In the genomic region with DNA sequence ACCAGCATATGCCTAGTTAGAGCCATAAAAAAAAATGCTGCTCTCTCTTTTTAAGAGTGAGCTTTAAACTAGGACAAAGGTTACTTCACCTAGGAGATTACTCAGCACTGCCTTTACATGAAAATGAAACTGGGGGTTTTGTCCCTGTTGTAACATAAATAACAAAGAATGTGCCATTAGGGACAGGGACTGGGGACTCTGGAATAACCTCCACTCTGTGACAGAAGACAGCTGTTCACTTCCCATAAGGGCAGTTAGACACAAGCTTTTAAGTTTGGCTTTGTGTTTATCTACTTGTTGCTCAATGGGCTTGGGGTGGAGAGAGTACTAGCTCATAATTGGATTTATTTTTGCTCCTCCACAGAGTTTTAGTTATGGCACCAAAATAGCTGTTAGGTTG, we compare ENCODE assay signal across 1 cellular context.
TF ChIP-seq lines count a peak whose summit lies in the region.

No MANE protein-coding gene starts in this region.

TF ChIP-seq in GM12878, 131 proteins besides CTCF, POLR2A, EP300 and RAD21 (continued from another document):
- TF ChIP-seq, protein P1, sequence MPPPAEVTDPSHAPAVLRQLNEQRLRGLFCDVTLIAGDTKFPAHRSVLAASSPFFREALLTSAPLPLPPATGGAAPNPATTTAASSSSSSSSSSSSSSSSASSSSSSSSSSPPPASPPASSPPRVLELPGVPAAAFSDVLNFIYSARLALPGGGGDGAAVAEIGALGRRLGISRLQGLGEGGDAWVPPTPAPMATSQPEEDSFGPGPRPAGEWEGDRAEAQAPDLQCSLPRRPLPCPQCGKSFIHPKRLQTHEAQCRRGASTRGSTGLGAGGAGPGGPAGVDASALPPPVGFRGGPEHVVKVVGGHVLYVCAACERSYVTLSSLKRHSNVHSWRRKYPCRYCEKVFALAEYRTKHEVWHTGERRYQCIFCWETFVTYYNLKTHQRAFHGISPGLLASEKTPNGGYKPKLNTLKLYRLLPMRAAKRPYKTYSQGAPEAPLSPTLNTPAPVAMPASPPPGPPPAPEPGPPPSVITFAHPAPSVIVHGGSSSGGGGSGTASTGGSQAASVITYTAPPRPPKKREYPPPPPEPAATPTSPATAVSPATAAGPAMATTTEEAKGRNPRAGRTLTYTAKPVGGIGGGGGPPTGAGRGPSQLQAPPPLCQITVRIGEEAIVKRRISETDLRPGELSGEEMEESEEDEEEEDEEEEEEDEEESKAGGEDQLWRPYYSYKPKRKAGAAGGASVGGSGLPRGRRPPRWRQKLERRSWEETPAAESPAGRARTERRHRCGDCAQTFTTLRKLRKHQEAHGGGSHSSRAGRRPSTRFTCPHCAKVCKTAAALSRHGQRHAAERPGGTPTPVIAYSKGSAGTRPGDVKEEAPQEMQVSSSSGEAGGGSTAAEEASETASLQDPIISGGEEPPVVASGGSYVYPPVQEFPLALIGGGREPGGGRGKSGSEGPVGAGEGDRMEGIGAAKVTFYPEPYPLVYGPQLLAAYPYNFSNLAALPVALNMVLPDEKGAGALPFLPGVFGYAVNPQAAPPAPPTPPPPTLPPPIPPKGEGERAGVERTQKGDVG (CRISPR knock-in tag; IDR thresholded peaks at IDR 0.05): no peak
- TF ChIP-seq SUPT20H (IDR thresholded peaks at IDR 0.05; ENCODE audit: borderline replicate concordance, control insufficient read depth, low read depth, low read length) (no peak), RBBP5 (conservative IDR thresholded peaks at IDR 0.05) (no peak), SMAD1 (IDR thresholded peaks at IDR 0.05; ENCODE audit: low read depth, partially characterized antibody) (no peak), SREBF1 (IDR thresholded peaks at IDR 0.05; ENCODE audit: low read length) (no peak), PAX8 (IDR thresholded peaks at IDR 0.05) (no peak), SP1 (IDR thresholded peaks at IDR 0.05; ENCODE audit: low read depth, low read length) (peak; percentile 10), SMC3 (IDR thresholded peaks at IDR 0.05; ENCODE audit: borderline replicate concordance, low read length) (no peak), CREM (IDR thresholded peaks at IDR 0.05; ENCODE audit: low read depth) (no peak), NR2C1 (IDR thresholded peaks at IDR 0.05) (no peak), WRNIP1 (IDR thresholded peaks at IDR 0.05; ENCODE audit: borderline replicate concordance, low read depth, low read length) (no peak), IRF4 (IDR thresholded peaks at IDR 0.05; ENCODE audit: low read depth, low read length) (no peak), MEF2A (IDR thresholded peaks at IDR 0.05; ENCODE audit: insufficient read depth, low read depth, low read length) (0 out of 2 replicates have a peak, but pooled peaks have one; percentile 20), CBX5 (IDR thresholded peaks at IDR 0.05; ENCODE audit: low read depth) (no peak), ZSCAN29 (IDR thresholded peaks at IDR 0.05) (no peak), ASH2L (IDR thresholded peaks at IDR 0.05; ENCODE audit: borderline replicate concordance, low read depth) (no peak), RB1 (IDR thresholded peaks at IDR 0.05; ENCODE audit: borderline replicate concordance) (no peak), ATF7 (IDR thresholded peaks at IDR 0.05; ENCODE audit: low read depth) (no peak)
- TF ChIP-seq, protein P2, sequence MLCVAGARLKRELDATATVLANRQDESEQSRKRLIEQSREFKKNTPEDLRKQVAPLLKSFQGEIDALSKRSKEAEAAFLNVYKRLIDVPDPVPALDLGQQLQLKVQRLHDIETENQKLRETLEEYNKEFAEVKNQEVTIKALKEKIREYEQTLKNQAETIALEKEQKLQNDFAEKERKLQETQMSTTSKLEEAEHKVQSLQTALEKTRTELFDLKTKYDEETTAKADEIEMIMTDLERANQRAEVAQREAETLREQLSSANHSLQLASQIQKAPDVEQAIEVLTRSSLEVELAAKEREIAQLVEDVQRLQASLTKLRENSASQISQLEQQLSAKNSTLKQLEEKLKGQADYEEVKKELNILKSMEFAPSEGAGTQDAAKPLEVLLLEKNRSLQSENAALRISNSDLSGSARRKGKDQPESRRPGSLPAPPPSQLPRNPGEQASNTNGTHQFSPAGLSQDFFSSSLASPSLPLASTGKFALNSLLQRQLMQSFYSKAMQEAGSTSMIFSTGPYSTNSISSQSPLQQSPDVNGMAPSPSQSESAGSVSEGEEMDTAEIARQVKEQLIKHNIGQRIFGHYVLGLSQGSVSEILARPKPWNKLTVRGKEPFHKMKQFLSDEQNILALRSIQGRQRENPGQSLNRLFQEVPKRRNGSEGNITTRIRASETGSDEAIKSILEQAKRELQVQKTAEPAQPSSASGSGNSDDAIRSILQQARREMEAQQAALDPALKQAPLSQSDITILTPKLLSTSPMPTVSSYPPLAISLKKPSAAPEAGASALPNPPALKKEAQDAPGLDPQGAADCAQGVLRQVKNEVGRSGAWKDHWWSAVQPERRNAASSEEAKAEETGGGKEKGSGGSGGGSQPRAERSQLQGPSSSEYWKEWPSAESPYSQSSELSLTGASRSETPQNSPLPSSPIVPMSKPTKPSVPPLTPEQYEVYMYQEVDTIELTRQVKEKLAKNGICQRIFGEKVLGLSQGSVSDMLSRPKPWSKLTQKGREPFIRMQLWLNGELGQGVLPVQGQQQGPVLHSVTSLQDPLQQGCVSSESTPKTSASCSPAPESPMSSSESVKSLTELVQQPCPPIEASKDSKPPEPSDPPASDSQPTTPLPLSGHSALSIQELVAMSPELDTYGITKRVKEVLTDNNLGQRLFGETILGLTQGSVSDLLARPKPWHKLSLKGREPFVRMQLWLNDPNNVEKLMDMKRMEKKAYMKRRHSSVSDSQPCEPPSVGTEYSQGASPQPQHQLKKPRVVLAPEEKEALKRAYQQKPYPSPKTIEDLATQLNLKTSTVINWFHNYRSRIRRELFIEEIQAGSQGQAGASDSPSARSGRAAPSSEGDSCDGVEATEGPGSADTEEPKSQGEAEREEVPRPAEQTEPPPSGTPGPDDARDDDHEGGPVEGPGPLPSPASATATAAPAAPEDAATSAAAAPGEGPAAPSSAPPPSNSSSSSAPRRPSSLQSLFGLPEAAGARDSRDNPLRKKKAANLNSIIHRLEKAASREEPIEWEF (IDR thresholded peaks at IDR 0.05; ENCODE audit: insufficient replicate concordance, low read depth, low read length): no peak
